Comparison of ENCODE assay signal across 3 cellular contexts in the genomic region with DNA sequence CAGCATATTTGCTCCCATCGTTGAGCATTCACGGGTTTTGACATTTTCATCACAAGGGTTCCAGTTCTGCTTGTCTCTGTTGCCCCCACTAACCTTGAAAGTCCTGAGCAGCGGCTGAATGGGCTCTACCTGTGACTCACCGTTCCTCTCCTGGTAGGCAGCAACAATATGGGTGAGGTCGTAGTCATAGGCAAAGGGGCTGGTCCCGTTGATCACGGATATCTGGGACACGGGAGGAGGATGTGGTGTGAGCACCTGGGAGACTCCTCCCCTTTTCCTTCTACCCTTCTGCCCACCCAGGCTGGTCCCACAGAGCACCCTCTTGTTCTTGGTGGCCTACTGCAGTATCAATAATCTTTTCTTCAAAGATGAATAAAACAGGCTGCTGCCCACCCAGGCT. TPM values are rescaled to one million over a fixed set of nuclear protein-coding genes. Genes with fewer than 3 reads are reported as not detected.
"Had no signal": no experiment of that assay in that cellular context is flagged by ENCODE, and none has a peak within 500 bp of the region (broad histone marks: within the 10 kb centered on the region; RNA-seq: fewer than 3 reads in every experiment).

No MANE protein-coding gene starts in this region.

RNA-seq across cellular contexts. Expression of a gene that starts 6.6 kb away (rescaled TPM):
- total RNA-seq: LHCN-M2, MCF 10A had no signal

RNA-seq across cellular contexts. Expression of a gene that starts 47.2 kb away (rescaled TPM):
- total RNA-seq: SJSA1 had no signal
